Comparison of ENCODE assay signal across 10 cellular contexts in the genomic region with DNA sequence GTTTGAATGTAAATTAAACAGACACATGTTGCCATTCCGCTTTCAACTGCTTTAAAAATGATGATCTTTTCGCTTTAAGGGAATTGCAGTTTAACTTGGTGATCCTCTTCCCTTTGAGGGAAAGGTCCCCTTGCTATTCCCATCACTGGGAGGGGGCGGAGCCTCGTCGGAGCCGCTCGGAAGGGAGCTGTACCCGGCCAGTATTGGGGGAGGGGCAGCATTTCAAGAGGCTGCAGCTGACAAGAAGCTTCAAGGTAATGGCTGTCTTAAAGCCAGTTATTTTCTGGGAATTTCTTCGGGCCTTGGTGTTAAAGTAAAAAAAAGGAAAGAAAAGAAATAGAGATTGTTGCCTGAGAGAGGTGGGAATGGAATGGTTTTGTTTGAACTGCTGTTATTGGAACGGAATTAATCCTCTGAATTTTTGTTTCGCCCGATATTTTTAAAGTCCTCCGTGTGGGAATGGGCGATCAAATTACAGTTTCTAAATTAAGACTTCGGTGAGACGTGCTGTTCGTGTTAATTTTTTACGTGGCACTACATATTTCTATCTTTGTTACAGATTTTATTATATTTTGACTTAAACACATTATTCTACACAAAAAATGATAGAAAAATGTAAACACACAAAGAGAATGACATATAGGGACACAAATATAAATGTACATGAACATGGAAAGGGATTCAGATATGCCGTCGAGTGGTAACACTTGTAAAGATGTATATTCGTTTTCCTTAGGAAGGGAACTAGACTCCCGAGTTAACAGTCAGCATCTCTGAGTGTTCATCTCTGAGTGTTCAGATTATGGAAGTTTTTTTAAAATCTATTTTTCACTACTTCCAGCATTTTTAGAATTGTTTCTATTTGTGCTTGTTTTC. TPM values are rescaled to one million over a fixed set of nuclear protein-coding genes. Genes with fewer than 3 reads are reported as not detected.
A peak's percentile ranks its signal among the peaks of the same experiment; 100 is the strongest.
DNase-seq lines count a peak whose midpoint lies in the region; ATAC-seq and TF ChIP-seq lines count a peak whose summit lies in the region.
"Had no signal": no experiment of that assay in that cellular context is flagged by ENCODE, and none has a peak within 500 bp of the region (broad histone marks: within the 10 kb centered on the region; RNA-seq: fewer than 3 reads in every experiment).

No MANE protein-coding gene starts in this region.

- no peak overlapping the region for H2AFZ ChIP-seq in fibroblast of lung (ENCODE audit: low read length)

- peaks cover 51% of the 10 kb centered on the region for H3K9me3 Mint-ChIP-seq in mesothelial cell of epicardium

- H3K36me3 ChIP-seq in fibroblast of lung (ENCODE audit: control insufficient read depth, insufficient read depth, low read length): no peaks in the 10 kb centered on the region
- H3K36me3 ChIP-seq in vagina: no peaks in the 10 kb centered on the region

- TF ChIP-seq POLR2A in vagina (IDR thresholded peaks at IDR 0.05): no peak

- H3K36me3 Mint-ChIP-seq in mesothelial cell of epicardium: peaks cover 3% of the 10 kb centered on the region

- H3K9ac ChIP-seq in fibroblast of lung (ENCODE audit: insufficient read depth, low read length): no peak overlapping the region

- H3K27me3 Mint-ChIP-seq in mesothelial cell of epicardium (ENCODE audit: low read depth): no peaks in the 10 kb centered on the region

- DNase-seq in NCI-H2227 (lab: John Stamatoyannopoulos, UW; ENCODE audit: unreplicated experiment) (peak; percentile 15), NCI-H2227 treated with DMSO at 0.1 percent for 48 hours (lab: John Stamatoyannopoulos, UW) (no peak), fibroblast of lung (ENCODE audit: low read depth in 2 of 2) (peak; percentile 14 to 41), mesothelial cell of epicardium (ENCODE audit: low spot score in 2 of 2, unreplicated experiment in 2 of 2) (peak; percentile 27 to 54), vagina (ENCODE audit: extremely low spot score in 2 of 2) (no peak), GM19238 (ENCODE audit: insufficient read length, low spot score) (no peak)
- DNase-seq: NCI-H446 treated with DMSO at 0.1 percent for 48 hours had no signal

- no peaks in the 10 kb centered on the region for H3K27me3 ChIP-seq in fibroblast of lung (ENCODE audit: control insufficient read depth, insufficient read depth, low read length)
- H3K27me3 ChIP-seq in vagina: no peaks in the 10 kb centered on the region

- H3K4me1 ChIP-seq in fibroblast of lung (ENCODE audit: control insufficient read depth, extremely low read depth, insufficient read depth, low read length) (no peaks in the 10 kb centered on the region), vagina (no peaks in the 10 kb centered on the region)

- H3K4me3 Mint-ChIP-seq in mesothelial cell of epicardium: peak overlapping the region; percentile 73

- intact Hi-C loops in vagina (cut with DNase I): no loop called here

- peaks cover 5% of the 10 kb centered on the region for H3K4me1 Mint-ChIP-seq in mesothelial cell of epicardium

- H4K20me1 ChIP-seq in fibroblast of lung (ENCODE audit: control insufficient read depth, extremely low read depth, insufficient read depth, low read length): no peaks in the 10 kb centered on the region

- ATAC-seq in GM21528 (IDR thresholded peaks at IDR 0.05; ENCODE audit: low FRiP score, unreplicated experiment) (no peak), GM19324 (IDR thresholded peaks at IDR 0.05; ENCODE audit: low FRiP score, unreplicated experiment) (no peak)
- ATAC-seq: activated CD4-positive, CD25-positive, alpha-beta regulatory T cell treated with anti-CD3 and anti-CD28 coated beads, Interleukin-2, amount 50 U/mL, for 24 hours had no signal

- no peaks in the 10 kb centered on the region for H3K79me2 ChIP-seq in fibroblast of lung (ENCODE audit: control insufficient read depth, insufficient read depth, low read length)

- H3K4me2 ChIP-seq in fibroblast of lung (ENCODE audit: extremely low read depth, insufficient read depth, low read length): no peak overlapping the region

- H3K27ac ChIP-seq in fibroblast of lung (ENCODE audit: insufficient read depth, low read length) (no peak overlapping the region), vagina (no peak overlapping the region)

- H3K27ac Mint-ChIP-seq in mesothelial cell of epicardium: peak overlapping the region; percentile 77

- no peak for TF ChIP-seq CTCF in fibroblast of lung (conservative IDR thresholded peaks at IDR 0.05 in 1 of 2, IDR thresholded peaks at IDR 0.05 in 1 of 2; ENCODE audit: low read depth in 1 of 2, low read length in 2 of 2)
- no peak for TF ChIP-seq CTCF in mesothelial cell of epicardium (IDR thresholded peaks at IDR 0.05; ENCODE audit: unreplicated experiment)
- TF ChIP-seq CTCF in vagina (IDR thresholded peaks at IDR 0.05): no peak

- H3K4me3 ChIP-seq in fibroblast of lung (replicated peaks in 1 of 4; ENCODE audit: control extremely low read depth in 1 of 4, insufficient read depth in 1 of 4, low read depth in 3 of 4, low read length in 4 of 4): peak overlapping the region in 1 of 4 experiments; percentile 46
- H3K4me3 ChIP-seq in vagina: peak overlapping the region; percentile 11 to 13

- H3K9me3 ChIP-seq in fibroblast of lung (ENCODE audit: control insufficient read depth, insufficient read depth, low read depth, low read length): no peaks in the 10 kb centered on the region
- no peaks in the 10 kb centered on the region for H3K9me3 ChIP-seq in vagina

RNA-seq across cellular contexts. Expression of a gene that starts 9.2 kb away (rescaled TPM):
- total RNA-seq in fibroblast of lung: under 0.01 TPM in 1 of 2 replicates, not detected in the other
- not detected in 2 replicates for polyA plus RNA-seq in fibroblast of lung
- not detected in 2 replicates for polyA plus RNA-seq in fibroblast of lung (2012)
- polyA minus RNA-seq in fibroblast of lung (ENCODE audit: low replicate concordance): not detected in 2 replicates
- total RNA-seq in mesothelial cell of epicardium: 3.9 to 4.1 TPM (median 4.0 TPM) in 3 replicates
- total RNA-seq in vagina: 2.5 TPM

Comparison
In these comparisons a context has a peak if more than half of its experiments do, and no peak if none do; other contexts are left out.
1. DNase-seq: peak in NCI-H2227 (single experiment), fibroblast of lung (2 of 2) and mesothelial cell of epicardium (2 of 2); none in NCI-H2227 treated with DMSO at 0.1 percent for 48 hours (single experiment), vagina (0 of 2) and GM19238 (single experiment).